18 cellular contexts compared by ENCODE assay signal in genomic region chr10:129491123-129491734, GRCh38. TPM values are rescaled to one million over a fixed set of nuclear protein-coding genes. Genes with fewer than 3 reads are reported as not detected.
DNase-seq lines count a peak whose midpoint lies in the region; ATAC-seq, FAIRE-seq and TF ChIP-seq lines count a peak whose summit lies in the region.
"Had no signal": no experiment of that assay in that cellular context is flagged by ENCODE, and none has a peak within 500 bp of the region (broad histone marks: within the 10 kb centered on the region; RNA-seq: fewer than 3 reads in every experiment).

No MANE protein-coding gene starts in this region.

- POLR2A ChIA-PET in IMR-90 (lab: Charles Lee; ENCODE audit: unreplicated experiment): no interaction called here

- no peak overlapping the region for H3K4me2 ChIP-seq in IMR-90 (ENCODE audit: low read depth, low read length)
- no peak overlapping the region for H3K4me2 ChIP-seq in astrocyte (ENCODE audit: low read length)

- no peak overlapping the region for H3K27ac Mint-ChIP-seq in astrocyte (ENCODE audit: unreplicated experiment)

- no peak overlapping the region for H2AK5ac ChIP-seq in IMR-90 (ENCODE audit: low read depth, low read length)

- H3K27me3 ChIP-seq in IMR-90 (ENCODE audit: control insufficient read depth, insufficient read depth, low read length) (no peaks in the 10 kb centered on the region), astrocyte (ENCODE audit: insufficient read depth, low read length) (no peaks in the 10 kb centered on the region), foreskin keratinocyte (peaks cover 2% of the 10 kb centered on the region), HAP-1 (ENCODE audit: low read depth) (no peaks in the 10 kb centered on the region)
- H3K27me3 ChIP-seq: ovary had no signal

- intact Hi-C loops in IMR-90 (cut with micrococcal nuclease): no loop called here

- H2BK20ac ChIP-seq in IMR-90 (ENCODE audit: low read depth, low read length): no peak overlapping the region

- no peak overlapping the region for H2BK120ac ChIP-seq in IMR-90 (ENCODE audit: low read depth, low read length)

- no peak overlapping the region for H3K4me3 ChIP-seq in IMR-90 (ENCODE audit: insufficient read depth, low read depth, low read length)
- no peak overlapping the region for H3K4me3 ChIP-seq in astrocyte (ENCODE audit: insufficient read depth, low read depth, low read length)
- no peak overlapping the region for H3K4me3 ChIP-seq in HAP-1
- H3K4me3 ChIP-seq: ovary had no signal

- no peak for TF ChIP-seq POLR2A in IMR-90 (IDR thresholded peaks at IDR 0.05; ENCODE audit: low read depth, low read length)

- H4K20me1 ChIP-seq in IMR-90 (ENCODE audit: insufficient read depth, low read length) (no peaks in the 10 kb centered on the region), astrocyte (ENCODE audit: insufficient read depth, low read length) (no peaks in the 10 kb centered on the region)

- no peak overlapping the region for H4K8ac ChIP-seq in IMR-90 (ENCODE audit: low read depth in 2 of 2, low read length in 2 of 2)

- H3K27me3 Mint-ChIP-seq in astrocyte (ENCODE audit: low read depth, unreplicated experiment): no peaks in the 10 kb centered on the region

- no peak overlapping the region for H3K23ac ChIP-seq in IMR-90 (ENCODE audit: low read depth, low read length)

- H4K91ac ChIP-seq in IMR-90 (ENCODE audit: insufficient read depth, low read depth, low read length): no peak overlapping the region

- no peak overlapping the region for H3K18ac ChIP-seq in IMR-90 (ENCODE audit: low read depth, low read length)

- H2BK5ac ChIP-seq in IMR-90 (ENCODE audit: low read depth, low read length, poor library complexity, severe bottlenecking): no peak overlapping the region

- CTCF ChIA-PET in IMR-90 (lab: Yijun Ruan, JAX): no interaction called here

- H3K4me3 Mint-ChIP-seq in astrocyte (ENCODE audit: unreplicated experiment): no peak overlapping the region

- ATAC-seq in IMR-90 (ENCODE audit: low read depth): no peak
- ATAC-seq in foreskin keratinocyte: no peak
- ATAC-seq: left lobe of liver had no signal

- peaks cover 5% of the 10 kb centered on the region for H3K36me3 Mint-ChIP-seq in astrocyte (ENCODE audit: low read depth, unreplicated experiment)

- DNase-seq in Caki2 (ENCODE audit: low read depth): peak; percentile 27
- DNase-seq in IMR-90: peak; percentile 10
- peak; percentile 2 for DNase-seq in astrocyte (ENCODE audit: low read depth)
- peak; percentile 6 for DNase-seq in foreskin melanocyte
- DNase-seq in foreskin keratinocyte: no peak
- DNase-seq in HAP-1 (ENCODE audit: low spot score in 2 of 2): no peak
- DNase-seq in GM19238 (ENCODE audit: insufficient read length, low spot score): no peak
- DNase-seq: activated CD4-positive, CD25-positive, alpha-beta regulatory T cell; activated naive CD4-positive, alpha-beta T cell treated with Interleukin-2 at 50 U/mL for 16 hours; DND-41; H7; NCI-H1417 treated with DMSO at 0.1 percent for 48 hours; NCI-H526 treated with DMSO at 0.1 percent for 48 hours; ovary; stimulated activated naive CD4-positive, alpha-beta T cell had no signal

- no peak overlapping the region for H3K4ac ChIP-seq in IMR-90 (ENCODE audit: low read depth, low read length)

- no peaks in the 10 kb centered on the region for H3K4me1 Mint-ChIP-seq in astrocyte (ENCODE audit: low read depth, unreplicated experiment)

- no peak for FAIRE-seq in astrocyte (lab: Jason Lieb, UNC)
- FAIRE-seq: urothelium cell line had no signal

- peaks cover 0 to 6% of the 10 kb centered on the region in 2 experiments; a peak in 2 of 4 replicates for H3K79me1 ChIP-seq in IMR-90 (ENCODE audit: low read depth in 1 of 2, low read length in 2 of 2)

- no peak overlapping the region for H3K27ac ChIP-seq in IMR-90 (ENCODE audit: insufficient read depth, low read length)
- H3K27ac ChIP-seq in astrocyte (ENCODE audit: low read depth, low read length): no peak overlapping the region
- H3K27ac ChIP-seq in foreskin keratinocyte: no peak overlapping the region
- H3K27ac ChIP-seq: ovary, RWPE1 had no signal

- 0 out of 2 replicates have a peak, but pooled peaks cover 3% of the 10 kb centered on the region for H3K9me1 ChIP-seq in IMR-90 (ENCODE audit: insufficient read depth, low read length)

- H3K9me3 ChIP-seq in IMR-90 (ENCODE audit: control insufficient read depth, insufficient read depth, low read length): peaks cover 17% of the 10 kb centered on the region
- H3K9me3 ChIP-seq in astrocyte (ENCODE audit: insufficient read depth, low read depth, low read length): peaks cover 4% of the 10 kb centered on the region
- H3K9me3 ChIP-seq in HAP-1: peaks cover 7% of the 10 kb centered on the region
- H3K9me3 ChIP-seq: ovary had no signal

- H4K5ac ChIP-seq in IMR-90 (ENCODE audit: low read depth, low read length): no peak overlapping the region

- in situ Hi-C loops in Caki2 (cut with HindIII; ENCODE audit: low pct_unique_long_range_greater_than_20kb, low sequenced_read_pairs) (no loop called here), IMR-90 (cut with MboI; ENCODE audit: low sequenced_read_pairs) (no loop called here), HAP-1 (cut with MboI; ENCODE audit: low sequenced_read_pairs) (no loop called here)

- no peak overlapping the region for H3K9ac ChIP-seq in IMR-90 (ENCODE audit: low read depth, low read length)
- no peak overlapping the region for H3K9ac ChIP-seq in astrocyte (ENCODE audit: low read length)

- no peak overlapping the region for H3K56ac ChIP-seq in IMR-90 (ENCODE audit: extremely low read depth, insufficient read depth, low read length)

- no peak overlapping the region for H3K14ac ChIP-seq in IMR-90 (replicated peaks; ENCODE audit: low read depth, low read length)

- no peak overlapping the region for H2AK9ac ChIP-seq in IMR-90 (replicated peaks; ENCODE audit: low read depth, low read length, poor library complexity)

- no peak overlapping the region for H2BK15ac ChIP-seq in IMR-90 (ENCODE audit: low read depth, low read length)

- TF ChIP-seq CTCF in IMR-90 (conservative IDR thresholded peaks at IDR 0.05; ENCODE audit: low read depth, low read length): no peak
- no peak for TF ChIP-seq CTCF in astrocyte (IDR thresholded peaks at IDR 0.05; ENCODE audit: insufficient read depth, low read depth, low read length)
- no peak for TF ChIP-seq CTCF in foreskin keratinocyte (conservative IDR thresholded peaks at IDR 0.05)

- H3K9me3 Mint-ChIP-seq in astrocyte (ENCODE audit: unreplicated experiment): peaks cover 21% of the 10 kb centered on the region

- H2AFZ ChIP-seq in IMR-90 (replicated peaks; ENCODE audit: low read length, poor library complexity) (no peak overlapping the region), astrocyte (ENCODE audit: low read depth, low read length) (no peak overlapping the region)

- dilution Hi-C loops in IMR-90 (cut with HindIII; ENCODE audit: low sequenced_read_pairs, unreplicated experiment): no loop called here

- no TSS peak for BruUV-seq in IMR-90 (replicated peaks; lab: Mats Ljungman, UMichigan)

- H3K4me1 ChIP-seq in IMR-90 (ENCODE audit: control insufficient read depth, insufficient read depth, low read length): peaks cover 2% of the 10 kb centered on the region; the same call in 1 of the 2 replicates
- no peaks in the 10 kb centered on the region for H3K4me1 ChIP-seq in astrocyte (ENCODE audit: insufficient read depth, low read length)
- no peaks in the 10 kb centered on the region for H3K4me1 ChIP-seq in foreskin keratinocyte
- H3K4me1 ChIP-seq in HAP-1: no peaks in the 10 kb centered on the region

- H3K36me3 ChIP-seq in IMR-90 (ENCODE audit: control insufficient read depth, insufficient read depth, low read length) (no peaks in the 10 kb centered on the region), astrocyte (ENCODE audit: insufficient read depth, low read length) (no peaks in the 10 kb centered on the region), HAP-1 (replicated peaks) (no peaks in the 10 kb centered on the region)
- H3K36me3 ChIP-seq: ovary had no signal

- WGBS in IMR-90 (ENCODE audit: extremely low coverage in 2 of 2, insufficient read length in 1 of 2), 2 experiments: no CpG with 5 or more reads among the region's 5 CpGs

- H3K79me2 ChIP-seq in astrocyte (ENCODE audit: insufficient read depth, low read length): no peaks in the 10 kb centered on the region

- no peak for TF ChIP-seq RAD21 in IMR-90 (IDR thresholded peaks at IDR 0.05; ENCODE audit: low read length)

TF ChIP-seq in IMR-90, 13 proteins besides CTCF, POLR2A, EP300 and RAD21:
- TF ChIP-seq ELK1 (IDR thresholded peaks at IDR 0.05; ENCODE audit: borderline replicate concordance, low read depth, low read length) (no peak), SMC3 (IDR thresholded peaks at IDR 0.05; ENCODE audit: low read depth, low read length) (no peak), MXI1 (IDR thresholded peaks at IDR 0.05; ENCODE audit: borderline replicate concordance, low read depth, low read length) (no peak), MAZ (IDR thresholded peaks at IDR 0.05; ENCODE audit: borderline replicate concordance, low read depth, low read length) (no peak), NFE2L2 (IDR thresholded peaks at IDR 0.05; ENCODE audit: low read depth, low read length) (no peak), FOS (IDR thresholded peaks at IDR 0.05; ENCODE audit: low read depth, low read length) (no peak), CEBPB (IDR thresholded peaks at IDR 0.05; ENCODE audit: low read depth, low read length) (no peak), MAFK (IDR thresholded peaks at IDR 0.05; ENCODE audit: low read depth, low read length) (no peak), RFX5 (IDR thresholded peaks at IDR 0.05; ENCODE audit: low read depth, low read length) (no peak), CHD1 (IDR thresholded peaks at IDR 0.05; ENCODE audit: low read depth, low read length) (no peak)

RNA-seq across cellular contexts. Expression of gene MGMT, which starts 24.2 kb away (rescaled TPM):
- 101 and 122 TPM in 2 replicates for total RNA-seq in Caki2 (2014; rRNA removed; shearing (Covaris generic); ENCODE audit: low replicate concordance)
- 11.1 and 11.5 TPM in 2 replicates for total RNA-seq in IMR-90 (2012; rRNA removed)
- 17.8 and 18.3 TPM in 2 replicates for polyA plus RNA-seq in IMR-90 (2012; rRNA removed)
- 21.2 and 28.4 TPM in 2 replicates for polyA plus RNA-seq in IMR-90 (2012; cell fraction: cytosol; rRNA removed)
- 8.3 and 11.4 TPM in 2 replicates for polyA plus RNA-seq in IMR-90 (2012; cell fraction: nucleus; rRNA removed; ENCODE audit: low replicate concordance)
- 9.5 and 11.6 TPM in 2 replicates for total RNA-seq in astrocyte
- total RNA-seq in foreskin keratinocyte: 12.6 and 24.6 TPM in 2 replicates
- 21.2 and 35.2 TPM in 2 replicates for polyA plus RNA-seq in foreskin keratinocyte

Comparison
In these comparisons a context has a peak if more than half of its experiments do, and no peak if none do; other contexts are left out.
1. DNase-seq: peak in Caki2 (single experiment), IMR-90 (single experiment), astrocyte (single experiment) and foreskin melanocyte (single experiment); none in foreskin keratinocyte (0 of 2), HAP-1 (0 of 2) and GM19238 (single experiment).